21 cellular contexts compared by ENCODE assay signal in genomic region chr4:133402616-133403015, GRCh38.
DNase-seq lines count a peak whose midpoint lies in the region; ATAC-seq and TF ChIP-seq lines count a peak whose summit lies in the region.
"Had no signal": no experiment of that assay in that cellular context is flagged by ENCODE, and none has a peak within 500 bp of the region (broad histone marks: within the 10 kb centered on the region; RNA-seq: fewer than 3 reads in every experiment).

No MANE protein-coding gene starts in this region.

- no peak for TF ChIP-seq CTCF in foreskin keratinocyte (conservative IDR thresholded peaks at IDR 0.05)

- H3K27me3 ChIP-seq in foreskin keratinocyte: no peaks in the 10 kb centered on the region
- H3K27me3 ChIP-seq: adrenal gland, BLaER1, gastrocnemius medialis, transverse colon had no signal

- peak; percentile 73 for ATAC-seq in foreskin keratinocyte
- ATAC-seq in GM19463 (IDR thresholded peaks at IDR 0.05; ENCODE audit: unreplicated experiment): no peak
- no peak for ATAC-seq in HG03354 (IDR thresholded peaks at IDR 0.05; ENCODE audit: poor library complexity, severe bottlenecking, unreplicated experiment)
- ATAC-seq: gastrocnemius medialis; left colon; stimulated activated naive CD8-positive, alpha-beta T cell treated with anti-CD3 and anti-CD28 coated beads, Interleukin-15, amount 100 ng/mL, for 72 hours had no signal

- no peaks in the 10 kb centered on the region for H3K4me1 ChIP-seq in foreskin keratinocyte
- H3K4me1 ChIP-seq: adrenal gland, BLaER1, gastrocnemius medialis, transverse colon had no signal

- H3K27ac ChIP-seq in foreskin keratinocyte: no peak overlapping the region
- H3K27ac ChIP-seq: adrenal gland, BLaER1, gastrocnemius medialis, transverse colon had no signal

- DNase-seq in A172 (ENCODE audit: low spot score) (peak; percentile 6), LHCN-M2 (ENCODE audit: low read depth) (peak; percentile 18), astrocyte of the hippocampus (ENCODE audit: low read depth, low spot score) (peak; percentile 27), foreskin keratinocyte (peak; percentile 46 to 75), islet precursor cell (no peak), NCI-H82 (lab: John Stamatoyannopoulos, UW) (no peak)
- DNase-seq: 8988T; activated CD4-positive, alpha-beta T cell treated with anti-CD3 and anti-CD28 coated beads for 48 hours; adrenal gland; gastrocnemius medialis; left colon; midbrain; NCI-H1930; NCI-H446; small intestine; stimulated activated CD4-positive, alpha-beta T cell treated with anti-CD3 and anti-CD28 coated beads, Interleukin-2, amount 100 ng/mL, for 48 hours; stimulated activated naive CD8-positive, alpha-beta T cell treated with anti-CD3 and anti-CD28 coated beads, Interleukin-15, amount 100 ng/mL, for 72 hours; transverse colon had no signal

Comparison
In these comparisons a context has a peak if more than half of its experiments do, and no peak if none do; other contexts are left out.
1. DNase-seq: peak in A172 (single experiment), LHCN-M2 (single experiment), astrocyte of the hippocampus (single experiment) and foreskin keratinocyte (2 of 2); none in islet precursor cell (single experiment) and NCI-H82 (single experiment).